ENCODE assay signal across 8 cellular contexts in the genomic region with DNA sequence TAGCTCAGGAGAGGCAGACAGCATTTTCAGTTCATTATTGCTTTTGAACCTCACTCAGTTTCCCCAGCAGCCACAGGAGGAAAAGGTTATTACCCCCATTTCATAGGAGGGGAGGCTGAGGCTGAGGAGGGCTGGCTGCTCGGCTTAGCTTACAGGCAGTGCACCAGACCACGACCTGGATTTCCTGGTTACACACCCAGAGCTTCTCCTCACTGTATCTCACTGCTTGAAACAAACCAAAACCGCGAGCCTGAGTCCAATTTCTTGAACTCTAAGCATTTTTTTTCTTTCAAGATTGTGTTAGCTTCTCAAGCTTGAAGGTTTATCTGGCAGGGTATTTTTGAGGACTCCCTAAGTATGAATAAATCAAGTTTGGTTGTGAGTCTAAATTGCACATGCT.
DNase-seq lines count a peak whose midpoint lies in the region; ATAC-seq and TF ChIP-seq lines count a peak whose summit lies in the region.
"Had no signal": no experiment of that assay in that cellular context is flagged by ENCODE, and none has a peak within 500 bp of the region (broad histone marks: within the 10 kb centered on the region; RNA-seq: fewer than 3 reads in every experiment).

No MANE protein-coding gene starts in this region.

- H3K36me3 Mint-ChIP-seq in activated T-helper 2 cell treated with anti-CD3 and anti-CD28 coated beads, Interferon-gamma antibody, Interleukin-2, Interleukin-4, amounts not matched to agents 10 μg/mL and 5 μg/mL and 100 μg/mL, durations not matched to agents 14 hours and 24 hours and 36 hours (ENCODE audit: low read depth) = no peaks in the 10 kb centered on the region
- no peaks in the 10 kb centered on the region for H3K36me3 Mint-ChIP-seq in osteocyte (ENCODE audit: unreplicated experiment)

- DNase-seq in activated T-helper 2 cell treated with anti-CD3 and anti-CD28 coated beads, Interferon-gamma antibody, Interleukin-2, Interleukin-4, amounts not matched to agents 10 μg/mL and 5 μg/mL and 100 μg/mL, durations not matched to agents 14 hours and 24 hours and 36 hours (ENCODE audit: low spot score) = peak; percentile 59
- no peak for DNase-seq in osteocyte (ENCODE audit: extremely low spot score, unreplicated experiment)
- DNase-seq in iPS-NIHi11 (ENCODE audit: low spot score) = no peak
- DNase-seq in HuH-7 (ENCODE audit: low spot score) = no peak
- DNase-seq in ACHN = no peak

- peak overlapping the region; percentile 51 for H3K4me3 Mint-ChIP-seq in activated T-helper 2 cell treated with anti-CD3 and anti-CD28 coated beads, Interferon-gamma antibody, Interleukin-2, Interleukin-4, amounts not matched to agents 10 μg/mL and 5 μg/mL and 100 μg/mL, durations not matched to agents 14 hours and 24 hours and 36 hours (ENCODE audit: low read depth)
- H3K4me3 Mint-ChIP-seq in osteocyte (ENCODE audit: unreplicated experiment) = no peak overlapping the region

- ATAC-seq in GM19351 (IDR thresholded peaks at IDR 0.05; ENCODE audit: unreplicated experiment) (peak; percentile 69), HG03280 (IDR thresholded peaks at IDR 0.05; ENCODE audit: unreplicated experiment) (peak; percentile 46)
- ATAC-seq: K562 had no signal

- peak overlapping the region; percentile 92 for H3K27ac Mint-ChIP-seq in activated T-helper 2 cell treated with anti-CD3 and anti-CD28 coated beads, Interferon-gamma antibody, Interleukin-2, Interleukin-4, amounts not matched to agents 10 μg/mL and 5 μg/mL and 100 μg/mL, durations not matched to agents 14 hours and 24 hours and 36 hours
- peak overlapping the region; percentile 85 for H3K27ac Mint-ChIP-seq in osteocyte (ENCODE audit: unreplicated experiment)

- peaks cover 92% of the 10 kb centered on the region for H3K4me1 Mint-ChIP-seq in activated T-helper 2 cell treated with anti-CD3 and anti-CD28 coated beads, Interferon-gamma antibody, Interleukin-2, Interleukin-4, amounts not matched to agents 10 μg/mL and 5 μg/mL and 100 μg/mL, durations not matched to agents 14 hours and 24 hours and 36 hours (ENCODE audit: low read depth)
- H3K4me1 Mint-ChIP-seq in osteocyte (ENCODE audit: unreplicated experiment) = peaks cover 53% of the 10 kb centered on the region

- TF ChIP-seq CTCF in osteocyte (IDR thresholded peaks at IDR 0.05) = no peak

- in situ Hi-C loops in ACHN (cut with HindIII; ENCODE audit: low pct_ligation_motif_present, low pct_unique_long_range_greater_than_20kb, low sequenced_read_pairs) = no loop called here

- intact Hi-C loops in activated T-helper 2 cell treated with anti-CD3 and anti-CD28 coated beads, Interferon-gamma antibody, Interleukin-2, Interleukin-4, amounts not matched to agents 10 μg/mL and 5 μg/mL and 100 μg/mL, durations not matched to agents 14 hours and 24 hours and 36 hours (cut with micrococcal nuclease) = loop anchor here (1.0 to 5.0 kb wide), 3 partner anchors 32 to 189 kb away; no protein-coding TSS in a partner anchor

- no peaks in the 10 kb centered on the region for H3K9me3 Mint-ChIP-seq in activated T-helper 2 cell treated with anti-CD3 and anti-CD28 coated beads, Interferon-gamma antibody, Interleukin-2, Interleukin-4, amounts not matched to agents 10 μg/mL and 5 μg/mL and 100 μg/mL, durations not matched to agents 14 hours and 24 hours and 36 hours
- no peaks in the 10 kb centered on the region for H3K9me3 Mint-ChIP-seq in osteocyte (ENCODE audit: unreplicated experiment)

- no peaks in the 10 kb centered on the region for H3K27me3 Mint-ChIP-seq in activated T-helper 2 cell treated with anti-CD3 and anti-CD28 coated beads, Interferon-gamma antibody, Interleukin-2, Interleukin-4, amounts not matched to agents 10 μg/mL and 5 μg/mL and 100 μg/mL, durations not matched to agents 14 hours and 24 hours and 36 hours (ENCODE audit: low read depth)
- H3K27me3 Mint-ChIP-seq in osteocyte (ENCODE audit: unreplicated experiment) = peaks cover 3% of the 10 kb centered on the region
